ENCODE assay signal across 8 cellular contexts in the genomic region with DNA sequence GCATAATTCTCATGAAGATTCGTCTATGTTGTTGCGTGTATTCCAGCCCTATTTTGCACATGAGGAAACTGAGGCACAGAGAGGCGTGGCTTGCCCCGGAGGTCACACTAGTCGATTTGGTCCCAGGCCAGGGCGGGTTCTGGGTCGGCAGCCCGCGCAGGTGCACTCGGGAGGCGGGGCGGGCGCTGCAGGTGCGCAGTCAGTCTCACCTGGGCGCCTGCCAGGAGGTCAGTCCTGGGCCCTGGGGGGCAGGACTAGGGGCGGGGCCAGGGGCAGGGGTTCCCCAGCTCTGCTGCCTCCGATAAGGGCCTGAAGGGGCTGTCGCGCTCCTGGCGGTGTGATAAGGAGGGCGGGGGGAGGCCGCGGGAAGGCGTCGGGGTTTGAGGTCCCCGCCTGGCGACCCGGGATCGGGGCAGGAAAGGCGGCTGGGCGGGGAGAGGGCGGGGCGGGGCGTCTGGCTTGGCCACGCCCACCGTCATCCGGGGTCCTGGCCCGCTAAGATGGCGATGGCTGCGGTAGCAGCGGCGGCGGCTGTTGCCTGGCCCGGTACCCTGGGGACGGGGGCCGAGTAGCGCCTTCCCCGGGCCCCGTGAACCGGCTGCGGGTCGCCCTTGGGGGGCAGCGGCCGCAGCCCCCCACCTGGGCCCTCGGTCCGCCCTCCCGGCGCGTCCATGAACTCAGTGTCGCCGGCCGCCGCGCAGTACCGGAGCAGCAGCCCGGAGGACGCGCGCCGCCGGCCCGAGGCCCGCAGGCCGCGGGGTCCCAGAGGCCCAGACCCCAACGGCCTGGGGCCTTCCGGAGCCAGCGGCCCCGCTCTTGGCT. TPM values are rescaled to one million over a fixed set of nuclear protein-coding genes. Genes with fewer than 3 reads are reported as not detected.
DNase-seq lines count a peak whose midpoint lies in the region; ATAC-seq and TF ChIP-seq lines count a peak whose summit lies in the region.

A gene (plus strand): TSS at position 485 of the 822 bp plus-strand sequence. CDS start 187 bp downstream, at position 672.

- H3K79me2 ChIP-seq in Karpas-422 (ENCODE audit: low read length): peaks cover 15% of the 10 kb centered on the region

- no peaks in the 10 kb centered on the region for H3K9me3 ChIP-seq in CD8-positive, alpha-beta memory T cell (ENCODE audit: low read length)
- no peaks in the 10 kb centered on the region for H3K9me3 ChIP-seq in Karpas-422 (ENCODE audit: low read length)
- H3K9me3 ChIP-seq in stomach: no peaks in the 10 kb centered on the region

- H3K27me3 Mint-ChIP-seq in CD8-positive, alpha-beta memory T cell: peaks cover 2 to 8% of the 10 kb centered on the region in 2 donors
- H3K27me3 Mint-ChIP-seq in nephron progenitor cell (ENCODE audit: low read depth, poor library complexity): peaks cover 14% of the 10 kb centered on the region

- H3K36me3 ChIP-seq in CD8-positive, alpha-beta memory T cell (ENCODE audit: insufficient read depth, low read length): peaks cover 6% of the 10 kb centered on the region
- H3K36me3 ChIP-seq in Karpas-422 (ENCODE audit: insufficient read depth, low read length): peaks cover 6% of the 10 kb centered on the region; the same call in 1 of the 2 replicates
- H3K36me3 ChIP-seq in stomach: peaks cover 7 to 27% (median 25%) of the 10 kb centered on the region in 4 donors

- no peak for TF ChIP-seq EP300 in stomach (IDR thresholded peaks at IDR 0.05)

- H3K4me1 Mint-ChIP-seq in CD8-positive, alpha-beta memory T cell: peaks cover 11 to 27% (median 14%) of the 10 kb centered on the region in 3 donors
- H3K4me1 Mint-ChIP-seq in nephron progenitor cell: peaks cover 5% of the 10 kb centered on the region

- POLR2A ChIA-PET in CD8-positive, alpha-beta memory T cell (lab: Charles Lee): interaction anchor here (0.8 to 2.7 kb wide), 5 partner anchors 10 to 110 kb away, joined by 3 to 14 read pairs (median 3); a partner anchor contains a TSS

- peak within 1 kb of the TSS; percentile 67 for H3K4me2 ChIP-seq in Karpas-422 (ENCODE audit: low read depth, low read length, poor library complexity, severe bottlenecking)

- TF ChIP-seq POLR2A in Raji (IDR thresholded peaks at IDR 0.05; ENCODE audit: insufficient read depth, low read depth, low read length) (peak; percentile 71), stomach (IDR thresholded peaks at IDR 0.05) (peak in 1 of 4 donors; percentile 31)

- no peaks in the 10 kb centered on the region for H4K20me1 ChIP-seq in Karpas-422 (ENCODE audit: insufficient read depth, low read depth, low read length)

- peak; percentile 78 to 88 (median 81) for DNase-seq in CD8-positive, alpha-beta memory T cell
- DNase-seq in Karpas-422 (peak; percentile 92), fibroblast of villous mesenchyme (ENCODE audit: low read depth) (peak; percentile 59), nephron progenitor cell (peak; percentile 91), stomach (peak; percentile 96)
- peak; percentile 77 for DNase-seq in activated effector memory CD4-positive, alpha-beta T cell treated with Interleukin-2 at 50 U/mL for 16 hours

- peak within 1 kb of the TSS; percentile 90 to 96 (median 93) for H3K4me3 Mint-ChIP-seq in CD8-positive, alpha-beta memory T cell
- H3K4me3 Mint-ChIP-seq in nephron progenitor cell: peak within 1 kb of the TSS; percentile 91

- peak within 1 kb of the TSS; percentile 79 for H3K27ac ChIP-seq in CD8-positive, alpha-beta memory T cell (ENCODE audit: low read depth, low read length)
- no peak within 1 kb of the TSS for H3K27ac ChIP-seq in Karpas-422 (ENCODE audit: low read length)
- H3K27ac ChIP-seq in stomach: peak within 1 kb of the TSS; percentile 90 to 96 (median 92)

- 1 to 5% (median 1%) methylated on average over 7 to 79 of the region's 79 CpGs for WGBS in stomach, 5 donors

- peak; percentile 58 for ATAC-seq in GM21447 (IDR thresholded peaks at IDR 0.05; ENCODE audit: unreplicated experiment)

- peak within 1 kb of the TSS; percentile 87 for H3K9ac ChIP-seq in Karpas-422 (ENCODE audit: low read length)

- H3K9me3 Mint-ChIP-seq in CD8-positive, alpha-beta memory T cell: no peaks in the 10 kb centered on the region
- H3K9me3 Mint-ChIP-seq in nephron progenitor cell: no peaks in the 10 kb centered on the region

- peaks cover 17% of the 10 kb centered on the region for H3K4me1 ChIP-seq in CD8-positive, alpha-beta memory T cell (ENCODE audit: insufficient read depth, low read length)
- H3K4me1 ChIP-seq in Karpas-422 (ENCODE audit: low read length) (peaks cover 19% of the 10 kb centered on the region), stomach (peaks cover 14 to 33% (median 25%) of the 10 kb centered on the region in 4 donors)

- H3K27me3 ChIP-seq in CD8-positive, alpha-beta memory T cell (ENCODE audit: insufficient read depth, low read length, poor library complexity, severe bottlenecking): no peaks in the 10 kb centered on the region
- H3K27me3 ChIP-seq in Karpas-422 (ENCODE audit: low read length): no peaks in the 10 kb centered on the region
- H3K27me3 ChIP-seq in stomach: peaks cover 0 to 12% (median 0%) of the 10 kb centered on the region in 3 donors

- H2AFZ ChIP-seq in Karpas-422 (ENCODE audit: low read length): peak within 1 kb of the TSS; percentile 21

- H3K27ac Mint-ChIP-seq in CD8-positive, alpha-beta memory T cell: peak within 1 kb of the TSS; percentile 86 to 97 (median 93)
- no peak within 1 kb of the TSS for H3K27ac Mint-ChIP-seq in nephron progenitor cell

- intact Hi-C loops in stomach (cut with DNase I; ENCODE audit: low total_unique reads): no loop called here

- peaks cover 0 to 19% (median 0%) of the 10 kb centered on the region in 3 donors for H3K36me3 Mint-ChIP-seq in CD8-positive, alpha-beta memory T cell
- H3K36me3 Mint-ChIP-seq in nephron progenitor cell (ENCODE audit: low read depth): peaks cover 10% of the 10 kb centered on the region

- no peak for TF ChIP-seq CTCF in fibroblast of villous mesenchyme (IDR thresholded peaks at IDR 0.05; ENCODE audit: insufficient read depth, low read depth, low read length)
- TF ChIP-seq CTCF in nephron progenitor cell (IDR thresholded peaks at IDR 0.05): no peak
- no peak for TF ChIP-seq CTCF in stomach (IDR thresholded peaks at IDR 0.05)

- H3K9me2 ChIP-seq in Karpas-422 (replicated peaks; ENCODE audit: insufficient read depth, low read length): no peaks in the 10 kb centered on the region

- peak within 1 kb of the TSS; percentile 61 for H3K4me3 ChIP-seq in CD8-positive, alpha-beta memory T cell (ENCODE audit: low read length)
- peak within 1 kb of the TSS; percentile 83 for H3K4me3 ChIP-seq in Karpas-422 (ENCODE audit: low read length)
- peak within 1 kb of the TSS; percentile 86 for H3K4me3 ChIP-seq in fibroblast of villous mesenchyme (ENCODE audit: low read depth, low read length)
- H3K4me3 ChIP-seq in stomach: peak within 1 kb of the TSS; percentile 74 to 100 (median 91)

- CTCF ChIA-PET in CD8-positive, alpha-beta memory T cell (lab: Charles Lee): interaction anchor here (0.9 to 4.0 kb wide), 9 partner anchors 9 to 101 kb away, joined by 3 to 56 read pairs (median 6); a partner anchor contains a TSS

RNA-seq across cellular contexts. Expression of the gene that starts here (rescaled TPM):
- 10 to 100 TPM; 44.4 to 45.1 TPM for total RNA-seq in CD8-positive, alpha-beta memory T cell
- polyA plus RNA-seq in CD8-positive, alpha-beta memory T cell: 28.9 TPM
- 7.0 and 15.2 TPM in 2 replicates for total RNA-seq in Karpas-422 (2014; rRNA removed; shearing (Covaris generic); ENCODE audit: low replicate concordance)
- 16.0 and 18.4 TPM in 2 replicates for total RNA-seq in fibroblast of villous mesenchyme
- total RNA-seq in stomach: 100 to 1,000 TPM in 1 of 5 donors, 10 to 100 TPM in 3, 1 to 10 TPM in 1; 2.3 to 336 (median 26.2) TPM
- polyA plus RNA-seq in stomach: 10 to 100 TPM; 26.3 to 48.9 (median 27.2) TPM
